Comparison of ENCODE assay signal across 8 cellular contexts in genomic region chr4:89657931-89658700, GRCh38.
DNase-seq lines count a peak whose midpoint lies in the region; ATAC-seq, FAIRE-seq and TF ChIP-seq lines count a peak whose summit lies in the region.

No MANE protein-coding gene starts in this region.

- H3K27me3 Mint-ChIP-seq in CD4-positive, alpha-beta T cell = no peaks in the 10 kb centered on the region

- no peak overlapping the region for H3K27ac ChIP-seq in CD4-positive, alpha-beta T cell (ENCODE audit: low read depth, low read length)
- H3K27ac ChIP-seq in SK-N-SH (ENCODE audit: low read depth in 2 of 2, low read length in 1 of 2) = no peak overlapping the region
- no peak overlapping the region for H3K27ac ChIP-seq in kidney (ENCODE audit: low read depth in 2 of 2, low read length in 2 of 2)

- no peak for ATAC-seq in CD4-positive, alpha-beta T cell (ENCODE audit: poor library complexity)
- ATAC-seq in GM18873 (IDR thresholded peaks at IDR 0.05; ENCODE audit: low FRiP score, unreplicated experiment) (peak; percentile 63), HG03159 (IDR thresholded peaks at IDR 0.05; ENCODE audit: unreplicated experiment) (peak; percentile 78)

- H3F3A ChIP-seq in SK-N-SH (replicated peaks; ENCODE audit: insufficient read depth) = peaks cover 5% of the 10 kb centered on the region

- intact Hi-C loops in CD4-positive, alpha-beta T cell (cut with DNase I, micrococcal nuclease) = loop anchor here (2.0 kb wide), 2 partner anchors 243 to 245 kb away; no protein-coding TSS in a partner anchor
- intact Hi-C loops in kidney (cut with DNase I) = no loop called here

- TF ChIP-seq EP300 in SK-N-SH (IDR thresholded peaks at IDR 0.05; ENCODE audit: borderline replicate concordance in 1 of 2, low read depth in 1 of 2, low read length in 1 of 2) = no peak

- TF ChIP-seq CTCF in CD4-positive, alpha-beta T cell (IDR thresholded peaks at IDR 0.05) = peak; percentile 34
- TF ChIP-seq CTCF in SK-N-SH (IDR thresholded peaks at IDR 0.05) (peak; percentile 66), kidney (IDR thresholded peaks at IDR 0.05; ENCODE audit: borderline replicate concordance, extremely low read depth, insufficient read depth) (peak; percentile 34)

- CTCF ChIA-PET in CD4-positive, alpha-beta T cell (lab: Charles Lee) = no interaction called here
- CTCF ChIA-PET in SK-N-SH (lab: Yijun Ruan, JAX) = interaction anchor here (0.6 to 3.3 kb wide), 37 partner anchors 8 to 264 kb away, joined by 3 to 48 read pairs (median 3); partner anchors contain the start of genes MMRN1 and SNCA

- no peaks in the 10 kb centered on the region for H3K9me3 ChIP-seq in CD4-positive, alpha-beta T cell (ENCODE audit: control insufficient read depth, low read length)
- no peaks in the 10 kb centered on the region for H3K9me3 ChIP-seq in SK-N-SH
- no peaks in the 10 kb centered on the region for H3K9me3 ChIP-seq in kidney (ENCODE audit: control insufficient read depth in 1 of 2, low read length in 2 of 2)

- peak; percentile 85 for TF ChIP-seq RAD21 in SK-N-SH (IDR thresholded peaks at IDR 0.05; ENCODE audit: low read length)

- no peaks in the 10 kb centered on the region for H3K9me3 Mint-ChIP-seq in CD4-positive, alpha-beta T cell

- no peak for FAIRE-seq in kidney (lab: Jason Lieb, UNC)

- H3K27me3 ChIP-seq in CD4-positive, alpha-beta T cell (ENCODE audit: control insufficient read depth, insufficient read depth, low read length) = no peaks in the 10 kb centered on the region
- no peaks in the 10 kb centered on the region for H3K27me3 ChIP-seq in SK-N-SH (ENCODE audit: insufficient read depth)

- no peaks in the 10 kb centered on the region for H3K79me2 ChIP-seq in SK-N-SH (ENCODE audit: insufficient read depth)

- H2AFZ ChIP-seq in SK-N-SH (ENCODE audit: low read depth) = no peak overlapping the region

- H3K9ac ChIP-seq in SK-N-SH (no peak overlapping the region), kidney (ENCODE audit: low read length in 2 of 2) (no peak overlapping the region)

- H3K4me3 Mint-ChIP-seq in CD4-positive, alpha-beta T cell = no peak overlapping the region

- 61% methylated on average over 3 of the region's 3 CpGs for WGBS in SK-N-SH (ENCODE audit: low lambda C conversion rate)

- POLR2A ChIA-PET in CD4-positive, alpha-beta T cell (lab: Charles Lee) = no interaction called here
- POLR2A ChIA-PET in SK-N-SH (lab: Yijun Ruan, JAX) = no interaction called here

- H3K27ac Mint-ChIP-seq in CD4-positive, alpha-beta T cell = no peak overlapping the region

- H3K4me1 Mint-ChIP-seq in CD4-positive, alpha-beta T cell (ENCODE audit: low read depth) = no peaks in the 10 kb centered on the region

- DNase-seq in CD4-positive, alpha-beta T cell = no peak
- peak; percentile 10 for DNase-seq in SK-N-SH
- no peak for DNase-seq in kidney
- no peak for DNase-seq in NCI-H1048 (lab: John Stamatoyannopoulos, UW)
- no peak for DNase-seq in GOT3 (lab: John Stamatoyannopoulos, UW)
- no peak for DNase-seq in NCI-H524 treated with DMSO at 0.1 percent for 48 hours (lab: John Stamatoyannopoulos, UW)

- no peak overlapping the region for H3K4me2 ChIP-seq in SK-N-SH

- H3K36me3 ChIP-seq in SK-N-SH (replicated peaks in 1 of 2; ENCODE audit: control insufficient read depth in 1 of 2, insufficient read depth in 2 of 2, low read length in 1 of 2) (no peaks in the 10 kb centered on the region), kidney (ENCODE audit: control insufficient read depth in 1 of 2, insufficient read depth in 2 of 2, low read length in 2 of 2) (no peaks in the 10 kb centered on the region)

- H3K36me3 Mint-ChIP-seq in CD4-positive, alpha-beta T cell (ENCODE audit: low read depth) = no peaks in the 10 kb centered on the region

- H3K4me1 ChIP-seq in SK-N-SH (ENCODE audit: control insufficient read depth in 1 of 2, insufficient read depth in 2 of 2, low read depth in 1 of 2, low read length in 1 of 2) (no peaks in the 10 kb centered on the region), kidney (ENCODE audit: control insufficient read depth in 1 of 2, insufficient read depth in 1 of 2, low read depth in 1 of 2, low read length in 2 of 2) (no peaks in the 10 kb centered on the region)

- H3K4me3 ChIP-seq in SK-N-SH (ENCODE audit: low read depth in 2 of 2, low read length in 1 of 2) = no peak overlapping the region; a peak in 1 of 4 replicates
- no peak overlapping the region for H3K4me3 ChIP-seq in kidney (ENCODE audit: low read length in 2 of 2)

- no peaks in the 10 kb centered on the region for H3K9me2 ChIP-seq in SK-N-SH

- no peaks in the 10 kb centered on the region for H4K20me1 ChIP-seq in SK-N-SH (ENCODE audit: insufficient read depth)

TF ChIP-seq in SK-N-SH, 30 proteins besides CTCF, POLR2A, EP300 and RAD21:
- TF ChIP-seq YY1 (IDR thresholded peaks at IDR 0.05; ENCODE audit: low read depth) (no peak), SMC3 (IDR thresholded peaks at IDR 0.05; ENCODE audit: low read depth, low read length) (peak; percentile 74), GABPA (IDR thresholded peaks at IDR 0.05; ENCODE audit: low read depth) (no peak), JUND (IDR thresholded peaks at IDR 0.05) (no peak), CHD2 (IDR thresholded peaks at IDR 0.05; ENCODE audit: low read length, partially characterized antibody) (no peak)
